In the genomic region with DNA sequence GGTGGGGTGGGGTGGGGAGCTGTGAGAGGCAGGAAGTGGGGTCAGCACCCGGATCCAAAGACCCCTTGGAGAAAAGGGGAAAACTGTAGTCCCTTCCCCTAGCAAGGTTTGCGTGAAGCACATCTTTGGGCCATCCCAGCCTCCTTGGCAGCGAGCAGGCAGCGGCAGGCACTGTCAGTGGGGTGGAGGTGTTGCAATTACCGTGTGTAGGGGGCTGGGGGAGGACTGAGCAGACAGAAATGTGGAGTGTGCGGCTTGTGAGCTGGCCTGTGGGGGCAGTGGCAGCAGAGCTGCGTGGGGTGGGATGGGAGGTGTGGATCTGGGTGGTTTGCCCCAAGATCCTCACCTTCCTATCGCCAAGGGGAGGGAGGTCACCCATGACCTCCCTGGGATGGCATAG, we compare ENCODE assay signal across 10 cellular contexts. TPM values are rescaled to one million over a fixed set of nuclear protein-coding genes. Genes with fewer than 3 reads are reported as not detected.
A peak's percentile ranks its signal among the peaks of the same experiment; 100 is the strongest.
DNase-seq lines count a peak whose midpoint lies in the region; ATAC-seq and TF ChIP-seq lines count a peak whose summit lies in the region.
"Had no signal": no experiment of that assay in that cellular context is flagged by ENCODE, and none has a peak within 500 bp of the region (broad histone marks: within the 10 kb centered on the region; RNA-seq: fewer than 3 reads in every experiment).

No MANE protein-coding gene starts in this region.

- H3K36me3 ChIP-seq in CD4-positive, CD25-positive, alpha-beta regulatory T cell (ENCODE audit: control insufficient read depth, insufficient read depth, low read length) = no peaks in the 10 kb centered on the region
- H3K36me3 ChIP-seq in Panc1 (ENCODE audit: control insufficient read depth, insufficient read depth, low read length) = no peaks in the 10 kb centered on the region

- BruUV-seq in Panc1 (replicated peaks; lab: Mats Ljungman, UMichigan) = no TSS peak

- in situ Hi-C loops in Panc1 (cut with HindIII; ENCODE audit: low pct_unique_long_range_greater_than_20kb, low sequenced_read_pairs) = no loop called here

- no peaks in the 10 kb centered on the region for H3K9me3 ChIP-seq in CD4-positive, CD25-positive, alpha-beta regulatory T cell (ENCODE audit: control insufficient read depth in 2 of 2, low read length in 2 of 2)
- no peaks in the 10 kb centered on the region for H3K9me3 ChIP-seq in Panc1 (ENCODE audit: control insufficient read depth, insufficient read depth, low read depth, low read length)

- H3K36me3 Mint-ChIP-seq in CD4-positive, CD25-positive, alpha-beta regulatory T cell = no peaks in the 10 kb centered on the region
- no peaks in the 10 kb centered on the region for H3K36me3 Mint-ChIP-seq in progenitor cell of endocrine pancreas (ENCODE audit: insufficient read depth)

- peak overlapping the region in 1 of 4 donors; percentile 59 for H3K4me3 Mint-ChIP-seq in CD4-positive, CD25-positive, alpha-beta regulatory T cell
- no peak overlapping the region for H3K4me3 Mint-ChIP-seq in progenitor cell of endocrine pancreas (ENCODE audit: low read depth)

- peak overlapping the region; percentile 63 for H3K27ac ChIP-seq in CD4-positive, CD25-positive, alpha-beta regulatory T cell (ENCODE audit: insufficient read depth, low read length, poor library complexity, severe bottlenecking)
- H3K27ac ChIP-seq in Panc1 (ENCODE audit: low read length) = peak overlapping the region; percentile 62

- CTCF ChIA-PET in Panc1 (lab: Charles Lee) = no interaction called here

- TF ChIP-seq CTCF in Panc1 (IDR thresholded peaks at IDR 0.05) = no peak
- TF ChIP-seq CTCF in epithelial cell of esophagus (IDR thresholded peaks at IDR 0.05; ENCODE audit: insufficient read depth, low read depth, low read length, missing control alignments) = no peak
- TF ChIP-seq CTCF in progenitor cell of endocrine pancreas (IDR thresholded peaks at IDR 0.05; ENCODE audit: unreplicated experiment) = no peak

- intact Hi-C loops in Panc1 (cut with micrococcal nuclease; ENCODE audit: unreplicated experiment) (no loop called here), left colon (cut with DNase I, micrococcal nuclease) (no loop called here)

- POLR2A ChIA-PET in Panc1 (lab: Charles Lee) = no interaction called here

- ATAC-seq in CD4-positive, CD25-positive, alpha-beta regulatory T cell (ENCODE audit: low read depth in 2 of 2) = no peak
- no peak for ATAC-seq in Panc1
- no peak for ATAC-seq in GM19328 (IDR thresholded peaks at IDR 0.05; ENCODE audit: unreplicated experiment)
- ATAC-seq in left colon = no peak

- H3K4me3 ChIP-seq in CD4-positive, CD25-positive, alpha-beta regulatory T cell (ENCODE audit: low read depth, low read length) = no peak overlapping the region
- H3K4me3 ChIP-seq in Panc1 (ENCODE audit: low read depth in 2 of 2, low read length in 2 of 2) (no peak overlapping the region), epithelial cell of esophagus (ENCODE audit: low read length) (no peak overlapping the region)

- H3K4me1 Mint-ChIP-seq in CD4-positive, CD25-positive, alpha-beta regulatory T cell = peaks cover 0 to 21% (median 7%) of the 10 kb centered on the region in 4 donors
- H3K4me1 Mint-ChIP-seq in progenitor cell of endocrine pancreas (ENCODE audit: low read depth) = peaks cover 31% of the 10 kb centered on the region

- no peaks in the 10 kb centered on the region for H3K9me3 Mint-ChIP-seq in CD4-positive, CD25-positive, alpha-beta regulatory T cell
- H3K9me3 Mint-ChIP-seq in progenitor cell of endocrine pancreas (ENCODE audit: low read depth) = no peaks in the 10 kb centered on the region
- H3K9me3 Mint-ChIP-seq: activated naive CD8-positive, alpha-beta T cell treated with anti-CD3 and anti-CD28 coated beads, Interleukin-2, amount 50 U/mL, for 24 hours had no signal

- no peak for DNase-seq in CD4-positive, CD25-positive, alpha-beta regulatory T cell
- DNase-seq in Panc1 (ENCODE audit: low read depth, low spot score) (no peak), epithelial cell of esophagus (ENCODE audit: low read depth) (peak; percentile 54), progenitor cell of endocrine pancreas (ENCODE audit: low spot score, unreplicated experiment) (no peak), OCI-M1 (lab: John Stamatoyannopoulos, UW) (no peak), NCI-H82 treated with DMSO at 0.1 percent for 48 hours (lab: John Stamatoyannopoulos, UW; ENCODE audit: unreplicated experiment) (no peak), left colon (no peak)
- DNase-seq: MM.1S had no signal

- H3K27me3 ChIP-seq in CD4-positive, CD25-positive, alpha-beta regulatory T cell (ENCODE audit: control insufficient read depth, insufficient read depth, low read length) = no peaks in the 10 kb centered on the region
- no peaks in the 10 kb centered on the region for H3K27me3 ChIP-seq in Panc1 (ENCODE audit: control insufficient read depth, insufficient read depth, low read length)

- H3K27ac Mint-ChIP-seq in CD4-positive, CD25-positive, alpha-beta regulatory T cell = peak overlapping the region in 2 of 3 donors; percentile 68 to 71
- H3K27ac Mint-ChIP-seq in progenitor cell of endocrine pancreas = peak overlapping the region; percentile 56

- H3K27me3 Mint-ChIP-seq in CD4-positive, CD25-positive, alpha-beta regulatory T cell = peaks cover 4% of the 10 kb centered on the region
- peaks cover 3% of the 10 kb centered on the region for H3K27me3 Mint-ChIP-seq in progenitor cell of endocrine pancreas
- H3K27me3 Mint-ChIP-seq: activated naive CD8-positive, alpha-beta T cell treated with anti-CD3 and anti-CD28 coated beads, Interleukin-2, amount 50 U/mL, for 24 hours had no signal

- H3K4me1 ChIP-seq in CD4-positive, CD25-positive, alpha-beta regulatory T cell (ENCODE audit: control insufficient read depth, insufficient read depth, low read length, poor library complexity, severe bottlenecking) = peaks cover 16% of the 10 kb centered on the region
- peaks cover 76% of the 10 kb centered on the region for H3K4me1 ChIP-seq in Panc1 (ENCODE audit: control insufficient read depth, insufficient read depth, low read length)

RNA-seq across cellular contexts. Expression of gene DAGLA, which starts 16.4 kb away (rescaled TPM):
- 0.94 TPM for total RNA-seq in CD4-positive, CD25-positive, alpha-beta regulatory T cell
- polyA plus RNA-seq in CD4-positive, CD25-positive, alpha-beta regulatory T cell = under 1 TPM in 2 of 4 donors, not detected in 2; 0.08 to 0.10 TPM
- total RNA-seq in Panc1 (2021; ENCODE audit: unreplicated experiment) (6.4 TPM), progenitor cell of endocrine pancreas (8.7 and 9.3 TPM in 2 replicates), left colon (10 to 100 TPM; 10.7 to 12.2 TPM)
- polyA plus RNA-seq in Panc1 (2012; ENCODE audit: insufficient read length) = 5.6 TPM

RNA-seq across cellular contexts. Expression of gene MYRF, which starts 55.8 kb away (rescaled TPM):
- total RNA-seq in CD4-positive, CD25-positive, alpha-beta regulatory T cell = 0.30 TPM
- under 1 TPM in 2 of 4 donors, not detected in 2; 0.20 to 0.74 TPM for polyA plus RNA-seq in CD4-positive, CD25-positive, alpha-beta regulatory T cell
- total RNA-seq in Panc1 (2021; ENCODE audit: unreplicated experiment) (2.8 TPM), progenitor cell of endocrine pancreas (117 and 128 TPM in 2 replicates), left colon (10 to 100 TPM in 1 of 2 donors, 1 to 10 TPM in 1; 4.6 to 15.6 TPM)
- 3.7 TPM for polyA plus RNA-seq in Panc1 (2012; ENCODE audit: insufficient read length)
